ENCODE assay signal across 19 cellular contexts in the genomic region with DNA sequence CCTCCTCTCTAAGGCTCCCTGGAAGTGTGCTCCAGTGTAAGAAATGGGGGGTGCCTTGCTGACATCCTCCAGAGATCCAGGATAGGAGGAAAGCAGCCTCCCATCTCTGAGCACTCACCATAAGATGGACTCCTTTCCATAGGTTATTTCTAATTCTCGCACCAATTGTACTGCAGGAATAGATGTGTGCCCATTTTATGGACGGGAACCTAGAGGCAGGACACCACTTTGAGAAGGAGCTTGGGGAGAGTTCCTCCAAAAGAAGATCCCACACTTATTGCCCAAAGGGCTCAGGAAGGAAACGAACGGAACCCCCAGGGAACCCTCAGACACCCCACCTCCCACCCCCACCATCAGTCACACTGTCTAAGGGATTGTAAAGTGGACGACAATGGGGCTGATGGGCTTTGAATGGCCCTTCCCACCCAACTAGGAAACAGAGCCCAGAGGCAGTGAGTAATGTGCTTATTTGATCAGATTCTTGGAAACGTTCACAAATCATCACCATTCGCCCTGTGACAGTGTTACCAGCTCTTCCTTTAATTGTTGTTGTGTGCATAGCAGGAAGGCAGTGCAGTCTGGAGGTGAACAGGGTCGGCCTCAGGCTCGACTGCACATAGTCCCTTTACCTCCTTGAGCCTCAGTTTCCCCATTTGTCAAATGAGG. TPM values are rescaled to one million over a fixed set of nuclear protein-coding genes. Genes with fewer than 3 reads are reported as not detected.
DNase-seq lines count a peak whose midpoint lies in the region; ATAC-seq, FAIRE-seq and TF ChIP-seq lines count a peak whose summit lies in the region.
"Had no signal": no experiment of that assay in that cellular context is flagged by ENCODE, and none has a peak within 500 bp of the region (broad histone marks: within the 10 kb centered on the region; RNA-seq: fewer than 3 reads in every experiment).

No MANE protein-coding gene starts in this region.

- H4K20me1 ChIP-seq in keratinocyte (ENCODE audit: control insufficient read depth, extremely low read depth, insufficient read depth, low read length): no peaks in the 10 kb centered on the region

- no peak overlapping the region for H3K4me3 ChIP-seq in keratinocyte (ENCODE audit: control insufficient read depth in 2 of 3, extremely low read depth in 1 of 3, insufficient read depth in 2 of 3, low read depth in 1 of 3, low read length in 3 of 3)
- no peak overlapping the region for H3K4me3 ChIP-seq in stomach
- H3K4me3 ChIP-seq: PC-9 had no signal

- WGBS in stomach, 5 donors: 60 to 68% (median 63%) methylated on average over 9 of the region's 9 CpGs

- no peak for TF ChIP-seq CTCF in keratinocyte (optimal IDR thresholded peaks at IDR 0.05 in 1 of 3, IDR thresholded peaks at IDR 0.05 in 1 of 3, conservative IDR thresholded peaks at IDR 0.05 in 1 of 3; ENCODE audit: extremely low read depth in 1 of 3, insufficient read depth in 2 of 3, low read length in 3 of 3)
- no peak for TF ChIP-seq CTCF in stomach (IDR thresholded peaks at IDR 0.05)

- no peaks in the 10 kb centered on the region for H3K9me3 Mint-ChIP-seq in immature natural killer cell
- H3K9me3 Mint-ChIP-seq: activated T-cell treated with anti-CD3 and anti-CD28 coated beads, Interleukin-2, amount 50 U/mL, for 24 hours; natural killer cell treated with Interleukin-12 subunit alpha and Interleukin-12 subunit beta and Interleukin-15 and Interleukin-18, amount 100 ng/mL, for 72 hours had no signal

- no peak overlapping the region for H3K4me3 Mint-ChIP-seq in immature natural killer cell
- H3K4me3 Mint-ChIP-seq: activated naive CD8-positive, alpha-beta T cell; activated T-cell treated with anti-CD3 and anti-CD28 coated beads, Interleukin-2, amount 50 U/mL, for 24 hours; B cell; natural killer cell treated with Interleukin-12 subunit alpha and Interleukin-12 subunit beta and Interleukin-15 and Interleukin-18, amount 100 ng/mL, for 72 hours had no signal

- H3K4me2 ChIP-seq in keratinocyte (ENCODE audit: control insufficient read depth, extremely low read depth, insufficient read depth, low read depth, low read length): peak overlapping the region; percentile 48
- H3K4me2 ChIP-seq: PC-9 had no signal

- peak overlapping the region; percentile 30 for H2AFZ ChIP-seq in keratinocyte (ENCODE audit: control insufficient read depth, low read length)
- H2AFZ ChIP-seq: PC-9 had no signal

- H3K9me3 ChIP-seq in keratinocyte (ENCODE audit: control insufficient read depth, low read depth, low read length): no peaks in the 10 kb centered on the region
- no peaks in the 10 kb centered on the region for H3K9me3 ChIP-seq in stomach

- no peak overlapping the region for H3K27ac ChIP-seq in keratinocyte (ENCODE audit: control insufficient read depth, insufficient read depth, low read length)
- H3K27ac ChIP-seq in stomach: peak overlapping the region in 4 of 5 donors; percentile 65 to 83 (median 74)
- H3K27ac ChIP-seq: PC-9 had no signal

- H3K79me2 ChIP-seq in keratinocyte (ENCODE audit: control insufficient read depth, insufficient read depth, low read length): no peaks in the 10 kb centered on the region

- no peak overlapping the region for H3K27ac Mint-ChIP-seq in immature natural killer cell
- H3K27ac Mint-ChIP-seq: activated naive CD8-positive, alpha-beta T cell; activated T-cell treated with anti-CD3 and anti-CD28 coated beads, Interleukin-2, amount 50 U/mL, for 24 hours; B cell; natural killer cell treated with Interleukin-12 subunit alpha and Interleukin-12 subunit beta and Interleukin-15 and Interleukin-18, amount 100 ng/mL, for 72 hours had no signal

- ATAC-seq in left lobe of liver (no peak), GM19023 (IDR thresholded peaks at IDR 0.05; ENCODE audit: unreplicated experiment) (no peak)
- ATAC-seq: natural killer cell treated with Interleukin-12 subunit alpha and Interleukin-12 subunit beta and Interleukin-15 and Interleukin-18, amount 100 ng/mL, for 72 hours had no signal

- no peak for FAIRE-seq in keratinocyte (lab: Jason Lieb, UNC)
- FAIRE-seq: frontal cortex, TTC549 had no signal

- H3K27me3 Mint-ChIP-seq in immature natural killer cell (ENCODE audit: low read depth in 3 of 3): peaks cover 0 to 3% (median 2%) of the 10 kb centered on the region in 3 donors

- TF ChIP-seq EP300 in stomach (IDR thresholded peaks at IDR 0.05): no peak

- H3K9me1 ChIP-seq in keratinocyte (ENCODE audit: control insufficient read depth, extremely low read depth, insufficient read depth, low read length): no peaks in the 10 kb centered on the region

- dilution Hi-C loops in keratinocyte (cut with MboI; ENCODE audit: extremely low pct_ligation_motif_present, low sequenced_read_pairs): no loop called here

- DNase-seq in M059J (ENCODE audit: low read depth) (peak; percentile 11), dermis microvascular lymphatic vessel endothelial cell (ENCODE audit: low read depth in 2 of 2) (peak; percentile 24 to 68), keratinocyte (ENCODE audit: low read depth, low spot score) (no peak), stomach (no peak), 8988T (no peak), left lobe of liver (ENCODE audit: low spot score) (no peak), immature natural killer cell (no peak)
- DNase-seq: activated CD4-positive, alpha-beta T cell treated with anti-CD3 and anti-CD28 coated beads, Interleukin-2, amount 50 U/mL, for 1 hour; activated T-cell treated with anti-CD3 and anti-CD28 coated beads, Interleukin-2, amount 50 U/mL, for 24 hours; effector memory CD4-positive, alpha-beta T cell; mammary epithelial cell; PC-9; stimulated activated CD4-positive, alpha-beta T cell treated with anti-CD3 and anti-CD28 coated beads, Interleukin-2, amount 100 ng/mL, for 24 hours had no signal

- H3K27me3 ChIP-seq in keratinocyte (ENCODE audit: control insufficient read depth, extremely low read depth, insufficient read depth, low read length) (no peaks in the 10 kb centered on the region), stomach (peaks cover 0 to 3% (median 0%) of the 10 kb centered on the region in 3 donors)

- peak overlapping the region; percentile 9 for H3K9ac ChIP-seq in keratinocyte (ENCODE audit: control insufficient read depth, extremely low read depth, insufficient read depth, low read length)

- no peaks in the 10 kb centered on the region for H3K36me3 ChIP-seq in keratinocyte (ENCODE audit: control insufficient read depth in 2 of 2, extremely low read depth in 1 of 2, insufficient read depth in 2 of 2, low read length in 2 of 2)
- H3K36me3 ChIP-seq in stomach: no peaks in the 10 kb centered on the region

- H3K36me3 Mint-ChIP-seq in immature natural killer cell: peaks cover 0 to 3% (median 0%) of the 10 kb centered on the region in 3 donors
- H3K36me3 Mint-ChIP-seq: activated naive CD8-positive, alpha-beta T cell; natural killer cell treated with Interleukin-12 subunit alpha and Interleukin-12 subunit beta and Interleukin-15 and Interleukin-18, amount 100 ng/mL, for 72 hours had no signal

- TF ChIP-seq POLR2A in stomach (IDR thresholded peaks at IDR 0.05): no peak

- H3K4me1 Mint-ChIP-seq in immature natural killer cell: peaks cover under 1 to 2% of the 10 kb centered on the region in 2 donors

- H3K4me1 ChIP-seq in keratinocyte (ENCODE audit: control insufficient read depth, extremely low read depth, insufficient read depth, low read length) (peaks cover 6% of the 10 kb centered on the region), stomach (peaks cover 11 to 34% (median 20%) of the 10 kb centered on the region in 4 donors)

- intact Hi-C loops in stomach (cut with DNase I; ENCODE audit: low total_unique reads): loop anchor here (10.0 kb wide), 2 partner anchors 405 to 1055 kb away; no protein-coding TSS in a partner anchor

RNA-seq across cellular contexts. Expression of gene MN1, which starts 8.3 kb away (rescaled TPM):
- total RNA-seq in M059J (2014; rRNA removed; shearing (Covaris generic)): 1.2 and 2.8 TPM in 2 replicates
- 0.13 and 0.25 TPM in 2 replicates for total RNA-seq in dermis microvascular lymphatic vessel endothelial cell
- 2.2 to 8.5 TPM (median 2.2 TPM) in 3 replicates for polyA plus RNA-seq in keratinocyte
- polyA plus RNA-seq in keratinocyte (2011; ENCODE audit: low read depth): 2.9 TPM
- 5.0 and 7.2 TPM in 2 replicates for polyA plus RNA-seq in keratinocyte (2011; cell fraction: cytosol; rRNA removed)
- 16.8 and 21.0 TPM in 2 replicates for polyA plus RNA-seq in keratinocyte (2011; cell fraction: nucleus; rRNA removed)
- polyA plus RNA-seq in keratinocyte (2012; ENCODE audit: low replicate concordance): 5.0 and 8.5 TPM in 2 replicates
- 8.0 to 24.5 TPM (median 11.7 TPM) in 3 replicates for polyA minus RNA-seq in keratinocyte
- 12.9 TPM for polyA minus RNA-seq in keratinocyte (2011; cell fraction: cytosol; rRNA and poly(A)+ RNA removed)
- polyA minus RNA-seq in keratinocyte (2011; cell fraction: nucleus; rRNA and poly(A)+ RNA removed): 15.2 and 17.8 TPM in 2 replicates
- total RNA-seq in stomach: 1 to 10 TPM; 2.2 to 6.4 (median 4.6) TPM
- 1 to 10 TPM in 2 of 3 donors, under 1 TPM in 1; 0.50 to 2.4 (median 2.4) TPM for polyA plus RNA-seq in stomach
- 1.2 TPM for total RNA-seq in left lobe of liver
- polyA plus RNA-seq in immature natural killer cell: under 1 TPM in 2 of 3 donors, not detected in 1; 0.03 to 0.14 TPM

Comparison
In these comparisons a context has a peak if more than half of its experiments do, and no peak if none do; other contexts are left out.
1. DNase-seq: peak in M059J (single experiment) and dermis microvascular lymphatic vessel endothelial cell (2 of 2); none in keratinocyte (single experiment), stomach (single experiment), 8988T (single experiment), left lobe of liver (single experiment) and immature natural killer cell (0 of 3).